Comparison of ENCODE assay signal across 8 cellular contexts in the genomic region with DNA sequence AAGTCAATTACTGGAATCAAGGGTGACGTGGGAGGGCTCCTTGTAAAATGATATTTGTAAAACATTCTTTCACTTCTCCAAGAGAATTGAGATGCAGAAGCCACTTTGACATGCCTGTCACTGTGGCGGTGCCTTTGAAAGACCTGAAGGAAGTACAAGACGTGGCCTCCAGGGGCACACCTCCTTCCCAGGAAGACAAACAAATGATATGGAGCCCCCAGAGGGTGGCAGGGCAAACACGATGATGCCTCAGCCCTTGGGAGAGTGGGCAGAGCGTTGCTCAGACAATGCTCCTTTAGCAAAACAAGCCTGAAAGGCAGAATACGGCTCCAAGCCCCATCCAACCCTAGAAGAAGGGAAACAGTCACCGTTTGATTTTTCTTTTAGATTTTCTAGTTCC. TPM values are rescaled to one million over a fixed set of nuclear protein-coding genes. Genes with fewer than 3 reads are reported as not detected.
DNase-seq lines count a peak whose midpoint lies in the region; ATAC-seq and TF ChIP-seq lines count a peak whose summit lies in the region.

No MANE protein-coding gene starts in this region.

- H3F3A ChIP-seq in GM23338 (replicated peaks; ENCODE audit: low read depth) = no peaks in the 10 kb centered on the region
- H3F3A ChIP-seq in SK-N-SH (replicated peaks; ENCODE audit: insufficient read depth) = no peaks in the 10 kb centered on the region

- peak overlapping the region; percentile 53; the same call in 2 of the 3 replicates for H3K4me3 Mint-ChIP-seq in GM23338

- H3K79me2 ChIP-seq in GM23338 (replicated peaks; ENCODE audit: insufficient read depth) = no peaks in the 10 kb centered on the region
- H3K79me2 ChIP-seq in SK-N-SH (ENCODE audit: insufficient read depth) = no peaks in the 10 kb centered on the region

- no peaks in the 10 kb centered on the region for H3K36me3 Mint-ChIP-seq in GM23338 (ENCODE audit: low read depth)

- no peak for TF ChIP-seq RAD21 in SK-N-SH (IDR thresholded peaks at IDR 0.05; ENCODE audit: low read length)

- POLR2A ChIA-PET in SK-N-SH (lab: Yijun Ruan, JAX) = no interaction called here

- no peaks in the 10 kb centered on the region for H3K9me3 ChIP-seq in SK-N-SH

- CTCF ChIA-PET in SK-N-SH (lab: Yijun Ruan, JAX) = interaction anchor here (1.0 to 1.3 kb wide), 5 partner anchors 11 to 56 kb away, joined by 3 to 5 read pairs (median 4); no protein-coding TSS in a partner anchor

- H3K4me2 ChIP-seq in GM23338 (peak overlapping the region; percentile 44), SK-N-SH (0 out of 2 replicates have a peak overlapping the region, but pooled peaks have one; percentile 14)

- ATAC-seq in GM23338 (peak; percentile 96), HG02571 (IDR thresholded peaks at IDR 0.05; ENCODE audit: unreplicated experiment) (no peak), HG03280 (IDR thresholded peaks at IDR 0.05; ENCODE audit: unreplicated experiment) (no peak)

- H3K27me3 ChIP-seq in GM23338 (ENCODE audit: insufficient read depth) (no peaks in the 10 kb centered on the region), SK-N-SH (ENCODE audit: insufficient read depth) (peaks cover 22% of the 10 kb centered on the region)

- peaks cover 13% of the 10 kb centered on the region for H3K27me3 Mint-ChIP-seq in GM23338 (ENCODE audit: insufficient read depth, low read depth, poor library complexity)

- no peaks in the 10 kb centered on the region for H3K36me3 ChIP-seq in GM23338 (ENCODE audit: insufficient read depth)
- H3K36me3 ChIP-seq in SK-N-SH (replicated peaks in 1 of 2; ENCODE audit: control insufficient read depth in 1 of 2, insufficient read depth in 2 of 2, low read length in 1 of 2) = no peaks in the 10 kb centered on the region

- H3K4me1 ChIP-seq in GM23338 (ENCODE audit: insufficient read depth) = no peaks in the 10 kb centered on the region
- peaks cover 0 to 7% of the 10 kb centered on the region in 2 experiments; a peak in 1 of 4 replicates for H3K4me1 ChIP-seq in SK-N-SH (ENCODE audit: control insufficient read depth in 1 of 2, insufficient read depth in 2 of 2, low read depth in 1 of 2, low read length in 1 of 2)

- H3K9ac ChIP-seq in SK-N-SH = no peak overlapping the region

- TF ChIP-seq EP300 in SK-N-SH (IDR thresholded peaks at IDR 0.05; ENCODE audit: borderline replicate concordance in 1 of 2, low read depth in 1 of 2, low read length in 1 of 2) = no peak

- TF ChIP-seq CTCF in AG10803 (conservative IDR thresholded peaks at IDR 0.05; ENCODE audit: low read length) (peak; percentile 47), GM23338 (conservative IDR thresholded peaks at IDR 0.05; ENCODE audit: low read depth in 2 of 2) (peak in 1 of 2 experiments; percentile 47; a peak in 3 of 4 replicates), SK-N-SH (IDR thresholded peaks at IDR 0.05) (no peak)

- DNase-seq in AG10803 (ENCODE audit: low read depth) (no peak), GM23338 (ENCODE audit: low spot score) (peak; percentile 87), SK-N-SH (peak; percentile 49), islet precursor cell (peak; percentile 84), cerebellar nuclear complex (lab: John Stamatoyannopoulos, UW) (no peak), SHP77 treated with DMSO at 0.1 percent for 48 hours (lab: John Stamatoyannopoulos, UW) (no peak)

- H3K4me3 ChIP-seq in AG10803 (ENCODE audit: low read length) = peak overlapping the region; percentile 30
- peak overlapping the region; percentile 18; the same call in 1 of the 2 replicates for H3K4me3 ChIP-seq in GM23338
- H3K4me3 ChIP-seq in SK-N-SH (ENCODE audit: low read depth in 2 of 2, low read length in 1 of 2) = peak overlapping the region in 1 of 2 experiments; percentile 28; a peak in 1 of 4 replicates

- peak overlapping the region; percentile 53 for H2AFZ ChIP-seq in GM23338
- no peak overlapping the region for H2AFZ ChIP-seq in SK-N-SH (ENCODE audit: low read depth)

- H3K27ac ChIP-seq in GM23338 (ENCODE audit: low read depth) (no peak overlapping the region), SK-N-SH (ENCODE audit: low read depth in 2 of 2, low read length in 1 of 2) (no peak overlapping the region)

- WGBS in SK-N-SH (ENCODE audit: low lambda C conversion rate) = 36% methylated on average over 7 of the region's 7 CpGs

- H4K20me1 ChIP-seq in GM23338 (replicated peaks; ENCODE audit: insufficient read depth) = no peaks in the 10 kb centered on the region; the same call in 1 of the 2 replicates
- no peaks in the 10 kb centered on the region for H4K20me1 ChIP-seq in SK-N-SH (ENCODE audit: insufficient read depth)

- H3K27ac Mint-ChIP-seq in GM23338 = no peak overlapping the region

- no peaks in the 10 kb centered on the region for H3K9me3 Mint-ChIP-seq in GM23338

- H3K9me2 ChIP-seq in GM23338 (ENCODE audit: insufficient read depth) (no peaks in the 10 kb centered on the region), SK-N-SH (no peaks in the 10 kb centered on the region)

- peaks cover 14% of the 10 kb centered on the region for H3K4me1 Mint-ChIP-seq in GM23338

TF ChIP-seq in GM23338, 12 proteins besides CTCF, POLR2A, EP300 and RAD21 (continues in another document):
- no peak for TF ChIP-seq REST (IDR thresholded peaks at IDR 0.05; ENCODE audit: unreplicated experiment)
- no peak for TF ChIP-seq EZH2phosphoT487 (IDR thresholded peaks at IDR 0.05; ENCODE audit: unreplicated experiment)
- no peak for TF ChIP-seq EZH2 (IDR thresholded peaks at IDR 0.05; ENCODE audit: low read depth, unreplicated experiment)
- no peak for TF ChIP-seq POLR2AphosphoS5 (IDR thresholded peaks at IDR 0.05; ENCODE audit: low read depth)

TF ChIP-seq in SK-N-SH, 30 proteins besides CTCF, POLR2A, EP300 and RAD21:
- TF ChIP-seq USF2 (IDR thresholded peaks at IDR 0.05; ENCODE audit: borderline replicate concordance, low read depth, low read length) (no peak), RXRA (IDR thresholded peaks at IDR 0.05; ENCODE audit: borderline replicate concordance, low read depth) (no peak), MXI1 (IDR thresholded peaks at IDR 0.05; ENCODE audit: low read depth, low read length) (no peak), NFIC (IDR thresholded peaks at IDR 0.05; ENCODE audit: borderline replicate concordance) (no peak), RCOR1 (IDR thresholded peaks at IDR 0.05; ENCODE audit: low read length) (no peak)
- TF ChIP-seq, protein P1, sequence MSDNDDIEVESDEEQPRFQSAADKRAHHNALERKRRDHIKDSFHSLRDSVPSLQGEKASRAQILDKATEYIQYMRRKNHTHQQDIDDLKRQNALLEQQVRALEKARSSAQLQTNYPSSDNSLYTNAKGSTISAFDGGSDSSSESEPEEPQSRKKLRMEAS (IDR thresholded peaks at IDR 0.05; ENCODE audit: low read depth) = no peak

RNA-seq across cellular contexts. Expression of gene ATP12A, which starts 9.3 kb away (rescaled TPM):
- 0.78 and 1.0 TPM in 2 replicates for total RNA-seq in GM23338 (2014; rRNA removed; shearing (Covaris generic))
- polyA plus RNA-seq in GM23338 (2016; fragmentation: Nextera tagmentation; extraction: Ambion mirVana) (0.19 and 0.40 TPM in 2 replicates), SK-N-SH (2012; rRNA removed) (not detected in 2 replicates)
- not detected in 2 replicates for polyA plus RNA-seq in SK-N-SH (2012; cell fraction: cytosol; rRNA removed)
- polyA plus RNA-seq in SK-N-SH (2012; cell fraction: nucleus; rRNA removed) = not detected in 2 replicates

Comparison
In these comparisons a context has a peak if more than half of its experiments do, and no peak if none do; other contexts are left out.
1. DNase-seq: peak in GM23338 (single experiment), SK-N-SH (single experiment) and islet precursor cell (single experiment); none in AG10803 (single experiment), cerebellar nuclear complex (0 of 2) and SHP77 treated with DMSO at 0.1 percent for 48 hours (single experiment).